ENCODE assay signal across 9 cellular contexts in the genomic region with DNA sequence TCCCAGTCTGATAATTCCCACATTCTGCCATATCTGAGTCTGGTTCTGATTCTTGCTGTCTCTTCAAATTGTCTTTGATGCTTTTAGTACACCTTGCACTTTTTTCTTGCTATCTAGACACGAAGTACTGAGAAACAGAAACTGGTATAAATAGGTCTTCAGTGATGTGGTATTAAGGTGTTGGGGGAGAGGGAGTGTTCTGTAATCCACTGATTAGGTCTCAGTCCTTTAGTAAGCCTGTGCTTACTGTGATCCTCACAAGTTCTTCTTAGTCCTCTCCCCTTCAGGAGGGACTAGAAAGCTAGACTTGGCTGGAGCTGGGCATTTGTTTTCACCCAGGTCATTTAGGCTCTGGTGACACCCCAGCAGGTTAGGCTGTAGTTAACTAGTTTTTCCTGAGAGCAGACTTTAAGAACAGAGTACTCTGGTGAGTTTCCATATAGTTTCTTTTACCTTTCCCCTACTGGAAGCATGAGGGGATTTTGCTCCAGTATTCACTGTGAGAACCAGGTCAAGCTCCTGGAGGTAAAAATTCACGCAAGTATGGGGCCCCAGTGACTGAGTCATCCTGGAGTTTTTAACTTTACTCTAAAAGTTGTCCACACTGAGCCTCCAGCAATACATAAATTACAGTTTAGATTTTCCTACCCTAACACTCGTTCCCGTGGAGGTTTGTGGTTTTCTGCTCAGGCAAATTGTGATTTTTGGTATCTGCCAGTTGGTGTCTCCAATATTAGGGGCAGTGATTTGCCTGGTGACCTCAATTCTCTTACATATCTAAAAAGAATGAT.
DNase-seq lines count a peak whose midpoint lies in the region; ATAC-seq and TF ChIP-seq lines count a peak whose summit lies in the region.
"Had no signal": no experiment of that assay in that cellular context is flagged by ENCODE, and none has a peak within 500 bp of the region (broad histone marks: within the 10 kb centered on the region; RNA-seq: fewer than 3 reads in every experiment).

No MANE protein-coding gene starts in this region.

- 44% methylated on average over 4 of the region's 4 CpGs for WGBS in hepatocyte (ENCODE audit: low lambda C conversion rate, missing lambda C conversion rate)

- H3K9me2 ChIP-seq in hepatocyte (replicated peaks; ENCODE audit: insufficient read depth): no peaks in the 10 kb centered on the region

- peaks cover 7% of the 10 kb centered on the region for H3K4me1 ChIP-seq in hepatocyte (ENCODE audit: insufficient read depth)

- peak overlapping the region; percentile 54 for H3K4me2 ChIP-seq in hepatocyte

- no peak overlapping the region for H3K4me3 ChIP-seq in hepatocyte

- H3K27ac ChIP-seq in hepatocyte: peak overlapping the region; percentile 65
- H3K27ac ChIP-seq: neutrophil had no signal

- no peak for TF ChIP-seq CTCF in hepatocyte (IDR thresholded peaks at IDR 0.05; ENCODE audit: poor library complexity)
- TF ChIP-seq CTCF in mesothelial cell of epicardium (IDR thresholded peaks at IDR 0.05; ENCODE audit: unreplicated experiment): no peak

- H3K4me1 Mint-ChIP-seq in activated naive CD4-positive, alpha-beta T cell treated with anti-CD3 and anti-CD28 coated beads, Interleukin-2, amount 50 U/mL, for 24 hours: peaks cover 52% of the 10 kb centered on the region
- H3K4me1 Mint-ChIP-seq in mesothelial cell of epicardium: peaks cover 14% of the 10 kb centered on the region

- H3K27ac Mint-ChIP-seq in activated naive CD4-positive, alpha-beta T cell treated with anti-CD3 and anti-CD28 coated beads, Interleukin-2, amount 50 U/mL, for 24 hours: peak overlapping the region; percentile 12
- no peak overlapping the region for H3K27ac Mint-ChIP-seq in mesothelial cell of epicardium

- no peak for DNase-seq in activated naive CD4-positive, alpha-beta T cell treated with Interleukin-2 at 50 U/mL for 16 hours
- DNase-seq in NCI-H82 (lab: John Stamatoyannopoulos, UW) (peak; percentile 97), hepatocyte (ENCODE audit: low spot score) (no peak), NCI-H526 (lab: John Stamatoyannopoulos, UW) (no peak), mesothelial cell of epicardium (ENCODE audit: low spot score in 2 of 2, unreplicated experiment in 2 of 2) (no peak), superior temporal gyrus (ENCODE audit: extremely low spot score) (no peak)

- H3K36me3 ChIP-seq in hepatocyte (replicated peaks; ENCODE audit: insufficient read depth, low read depth): no peaks in the 10 kb centered on the region
- H3K36me3 ChIP-seq: neutrophil had no signal

- no peaks in the 10 kb centered on the region for H3K27me3 ChIP-seq in hepatocyte
- H3K27me3 ChIP-seq: neutrophil had no signal

- H4K20me1 ChIP-seq in hepatocyte (ENCODE audit: insufficient read depth, poor library complexity, severe bottlenecking): no peaks in the 10 kb centered on the region

- H2AFZ ChIP-seq in hepatocyte: no peak overlapping the region

- peak overlapping the region; percentile 47 for H3K4me3 Mint-ChIP-seq in activated naive CD4-positive, alpha-beta T cell treated with anti-CD3 and anti-CD28 coated beads, Interleukin-2, amount 50 U/mL, for 24 hours
- no peak overlapping the region for H3K4me3 Mint-ChIP-seq in mesothelial cell of epicardium

- ATAC-seq in HG02973 (IDR thresholded peaks at IDR 0.05; ENCODE audit: unreplicated experiment): peak; percentile 90

- H3K9me3 Mint-ChIP-seq in activated naive CD4-positive, alpha-beta T cell treated with anti-CD3 and anti-CD28 coated beads, Interleukin-2, amount 50 U/mL, for 24 hours: no peaks in the 10 kb centered on the region
- peaks cover 19% of the 10 kb centered on the region for H3K9me3 Mint-ChIP-seq in mesothelial cell of epicardium

- H3K9me3 ChIP-seq in hepatocyte (ENCODE audit: low read depth): no peaks in the 10 kb centered on the region
- H3K9me3 ChIP-seq: neutrophil had no signal

- peaks cover 13% of the 10 kb centered on the region for H3K79me2 ChIP-seq in hepatocyte

- no peaks in the 10 kb centered on the region for H3K27me3 Mint-ChIP-seq in activated naive CD4-positive, alpha-beta T cell treated with anti-CD3 and anti-CD28 coated beads, Interleukin-2, amount 50 U/mL, for 24 hours
- no peaks in the 10 kb centered on the region for H3K27me3 Mint-ChIP-seq in mesothelial cell of epicardium (ENCODE audit: low read depth)

- H3K36me3 Mint-ChIP-seq in activated naive CD4-positive, alpha-beta T cell treated with anti-CD3 and anti-CD28 coated beads, Interleukin-2, amount 50 U/mL, for 24 hours: peaks cover 7% of the 10 kb centered on the region
- H3K36me3 Mint-ChIP-seq in mesothelial cell of epicardium: peaks cover 9% of the 10 kb centered on the region
